Comparison of ENCODE assay signal across 28 cellular contexts in genomic region chr4:147655639-147656038, GRCh38.
"Had no signal": no experiment of that assay in that cellular context is flagged by ENCODE, and none has a peak within 500 bp of the region (broad histone marks: within the 10 kb centered on the region; RNA-seq: fewer than 3 reads in every experiment).

No MANE protein-coding gene starts in this region.

- H3K27me3 ChIP-seq: esophagus squamous epithelium, left lung, neutrophil, pancreas, right lobe of liver, suprapubic skin, transverse colon, upper lobe of right lung, vagina had no signal

- H3K4me1 Mint-ChIP-seq: mesothelial cell of epicardium, neural crest cell had no signal

- H3K27ac ChIP-seq: esophagus squamous epithelium, left lung, neutrophil, pancreas, right lobe of liver, suprapubic skin, transverse colon, upper lobe of right lung, vagina had no signal

- H3K4me1 ChIP-seq: esophagus squamous epithelium, left lung, right lobe of liver, suprapubic skin, transverse colon, upper lobe of right lung, vagina had no signal

- DNase-seq: cortex of kidney; effector memory CD8-positive, alpha-beta T cell; erythroblast; esophagus squamous epithelium; foreskin melanocyte; head of caudate nucleus; left cardiac atrium; left lung; mesenchymal stem cell; mucosa of descending colon; naive B cell; pancreas; retina; right lobe of liver; small intestine; stimulated activated CD4-positive, alpha-beta T cell treated with anti-CD3 and anti-CD28 coated beads, Interleukin-1b, Interleukin-23, amount 100 ng/mL, for 48 hours; stimulated activated CD4-positive, alpha-beta T cell treated with anti-CD3 and anti-CD28 coated beads, Interleukin-4, amount 100 ng/mL, for 1 hour; stimulated activated CD8-positive, alpha-beta memory T cell treated with anti-CD3 and anti-CD28 coated beads, Interleukin-4, amount 100 ng/mL, for 48 hours; stimulated activated naive CD4-positive, alpha-beta T cell; stimulated activated naive CD8-positive, alpha-beta T cell treated with anti-CD3 and anti-CD28 coated beads, Interleukin-15, amount 100 ng/mL, for 72 hours; transverse colon; upper lobe of right lung had no signal

- H3K9me3 ChIP-seq: esophagus squamous epithelium, left lung, mucosa of descending colon, neutrophil, pancreas, right lobe of liver, suprapubic skin, transverse colon, upper lobe of right lung, vagina had no signal

- H3K27me3 Mint-ChIP-seq: effector memory CD8-positive, alpha-beta T cell; naive B cell; natural killer cell treated with Interleukin-12 subunit alpha and Interleukin-12 subunit beta and Interleukin-15 and Interleukin-18, amount 100 ng/mL, for 72 hours; stimulated activated naive CD8-positive, alpha-beta T cell treated with anti-CD3 and anti-CD28 coated beads, Interleukin-15, amount 100 ng/mL, for 72 hours had no signal

- ATAC-seq: effector memory CD8-positive, alpha-beta T cell; left cardiac atrium; left lung; mucosa of descending colon; natural killer cell treated with Interleukin-12 subunit alpha and Interleukin-12 subunit beta and Interleukin-15 and Interleukin-18, amount 100 ng/mL, for 72 hours; pancreas; right lobe of liver; stimulated activated naive CD8-positive, alpha-beta T cell treated with anti-CD3 and anti-CD28 coated beads, Interleukin-15, amount 100 ng/mL, for 72 hours; upper lobe of right lung had no signal

- H3K4me3 Mint-ChIP-seq: effector memory CD8-positive, alpha-beta T cell; mesothelial cell of epicardium; natural killer cell treated with Interleukin-12 subunit alpha and Interleukin-12 subunit beta and Interleukin-15 and Interleukin-18, amount 100 ng/mL, for 72 hours; neural crest cell; stimulated activated naive CD8-positive, alpha-beta T cell treated with anti-CD3 and anti-CD28 coated beads, Interleukin-15, amount 100 ng/mL, for 72 hours had no signal

- H3K27ac Mint-ChIP-seq: effector memory CD8-positive, alpha-beta T cell; mesothelial cell of epicardium; natural killer cell treated with Interleukin-12 subunit alpha and Interleukin-12 subunit beta and Interleukin-15 and Interleukin-18, amount 100 ng/mL, for 72 hours; stimulated activated naive CD8-positive, alpha-beta T cell treated with anti-CD3 and anti-CD28 coated beads, Interleukin-15, amount 100 ng/mL, for 72 hours had no signal

- H3K9me3 Mint-ChIP-seq: effector memory CD8-positive, alpha-beta T cell; mesothelial cell of epicardium; naive B cell; natural killer cell treated with Interleukin-12 subunit alpha and Interleukin-12 subunit beta and Interleukin-15 and Interleukin-18, amount 100 ng/mL, for 72 hours; neural crest cell; stimulated activated naive CD8-positive, alpha-beta T cell treated with anti-CD3 and anti-CD28 coated beads, Interleukin-15, amount 100 ng/mL, for 72 hours had no signal

- H3K4me3 ChIP-seq: esophagus squamous epithelium, left lung, mucosa of descending colon, pancreas, right lobe of liver, suprapubic skin, transverse colon, upper lobe of right lung, vagina had no signal
